In genomic region chr4:146243883-146244277, GRCh38 we compare ENCODE assay signal across 1 cellular context.
TF ChIP-seq lines count a peak whose summit lies in the region.

No MANE protein-coding gene starts in this region.

TF ChIP-seq in H1, 55 proteins besides CTCF, POLR2A, EP300 and RAD21:
- TF ChIP-seq TAF7 (optimal IDR thresholded peaks at IDR 0.05; ENCODE audit: borderline replicate concordance, low read depth, low read length), result no peak
- no peak for TF ChIP-seq GABPA (IDR thresholded peaks at IDR 0.05; ENCODE audit: borderline replicate concordance, insufficient read depth, low read length)
- no peak for TF ChIP-seq SRF (IDR thresholded peaks at IDR 0.05; ENCODE audit: low read depth, low read length)
- TF ChIP-seq KDM5A (IDR thresholded peaks at IDR 0.05; ENCODE audit: low read length), result no peak
- TF ChIP-seq YY1 (IDR thresholded peaks at IDR 0.05; ENCODE audit: low read depth, low read length), result no peak
- TF ChIP-seq FOSL1 (IDR thresholded peaks at IDR 0.05; ENCODE audit: insufficient read depth, low read depth, low read length), result no peak
- no peak for TF ChIP-seq CEBPB (IDR thresholded peaks at IDR 0.05; ENCODE audit: low read depth, low read length)
- TF ChIP-seq JUND (IDR thresholded peaks at IDR 0.05; ENCODE audit: low read length), result no peak
- TF ChIP-seq TAF1 (IDR thresholded peaks at IDR 0.05; ENCODE audit: low read depth, low read length), result no peak
- TF ChIP-seq SUZ12 (IDR thresholded peaks at IDR 0.05; ENCODE audit: low read length), result no peak
- no peak for TF ChIP-seq EGR1 (IDR thresholded peaks at IDR 0.05; ENCODE audit: borderline replicate concordance, low read depth, low read length)
- no peak for TF ChIP-seq POU5F1 (IDR thresholded peaks at IDR 0.05; ENCODE audit: low read depth, low read length)
- TF ChIP-seq SP2 (IDR thresholded peaks at IDR 0.05; ENCODE audit: low read length), result no peak
- TF ChIP-seq NANOG (IDR thresholded peaks at IDR 0.05; ENCODE audit: insufficient read depth, low read depth, low read length, poor library complexity, severe bottlenecking), result no peak
- no peak for TF ChIP-seq RFX5 (IDR thresholded peaks at IDR 0.05; ENCODE audit: borderline replicate concordance, low read depth, low read length)
